1 cellular context compared by ENCODE assay signal in genomic region chr6:53348436-53349208, GRCh38.
A peak's percentile ranks its signal among the peaks of the same experiment; 100 is the strongest.
TF ChIP-seq lines count a peak whose summit lies in the region.

Gene ELOVL5, minus strand, starts transcription at chr6:53348950. Its CDS starts 53,251 bp downstream, at chr6:53295699.

TF ChIP-seq in HEK293, 187 proteins besides CTCF, POLR2A, EP300 and RAD21 (continued from another document and continues in another):
- TF ChIP-seq PRDM10 (tag by site-specific recombination; IDR thresholded peaks at IDR 0.05) (peak; percentile 65), ZNF488 (tag by site-specific recombination; IDR thresholded peaks at IDR 0.05) (no peak), ZBTB7A (tag by site-specific recombination; IDR thresholded peaks at IDR 0.05; ENCODE audit: low read depth) (no peak), AEBP2 (tag by site-specific recombination; IDR thresholded peaks at IDR 0.05; ENCODE audit: borderline replicate concordance) (no peak), KLF8 (tag by site-specific recombination; IDR thresholded peaks at IDR 0.05) (no peak), ZNF248 (tag by site-specific recombination; IDR thresholded peaks at IDR 0.05) (no peak), ZNF175 (tag by site-specific recombination; IDR thresholded peaks at IDR 0.05) (no peak), ZNF626 (tag by site-specific recombination; IDR thresholded peaks at IDR 0.05) (no peak), SP7 (tag by site-specific recombination; IDR thresholded peaks at IDR 0.05) (peak; percentile 77), GLI4 (tag by site-specific recombination; IDR thresholded peaks at IDR 0.05) (no peak; the same call in 1 of the 2 replicates), KLF16 (tag by site-specific recombination; IDR thresholded peaks at IDR 0.05) (peak; percentile 36; the same call in 1 of the 2 replicates), ZNF138 (tag by site-specific recombination; IDR thresholded peaks at IDR 0.05; ENCODE audit: borderline replicate concordance) (no peak), ZNF174 (tag by site-specific recombination; IDR thresholded peaks at IDR 0.05) (no peak), ZNF292 (tag by site-specific recombination; IDR thresholded peaks at IDR 0.05; ENCODE audit: borderline replicate concordance, low read depth) (no peak), SALL2 (tag by site-specific recombination; IDR thresholded peaks at IDR 0.05; ENCODE audit: borderline replicate concordance) (no peak), KLF1 (tag by site-specific recombination; IDR thresholded peaks at IDR 0.05) (no peak), REPIN1 (tag by site-specific recombination; IDR thresholded peaks at IDR 0.05; ENCODE audit: low read depth) (no peak), ZXDB (tag by site-specific recombination; IDR thresholded peaks at IDR 0.05) (peak; percentile 75), TSHZ1 (tag by site-specific recombination; IDR thresholded peaks at IDR 0.05; ENCODE audit: borderline replicate concordance) (no peak), ZNF791 (tag by site-specific recombination; IDR thresholded peaks at IDR 0.05) (no peak), ZNF549 (tag by site-specific recombination; IDR thresholded peaks at IDR 0.05) (no peak), OVOL3 (tag by site-specific recombination; IDR thresholded peaks at IDR 0.05) (no peak), ZNF140 (tag by site-specific recombination; IDR thresholded peaks at IDR 0.05) (no peak), ZNF776 (tag by site-specific recombination; IDR thresholded peaks at IDR 0.05; ENCODE audit: borderline replicate concordance) (no peak), ZNF19 (tag by site-specific recombination; IDR thresholded peaks at IDR 0.05; ENCODE audit: low read depth) (no peak), ZNF701 (tag by site-specific recombination; IDR thresholded peaks at IDR 0.05) (no peak), ZNF585B (tag by site-specific recombination; IDR thresholded peaks at IDR 0.05) (no peak), ZNF747 (tag by site-specific recombination; IDR thresholded peaks at IDR 0.05) (no peak)
- TF ChIP-seq, protein P1, sequence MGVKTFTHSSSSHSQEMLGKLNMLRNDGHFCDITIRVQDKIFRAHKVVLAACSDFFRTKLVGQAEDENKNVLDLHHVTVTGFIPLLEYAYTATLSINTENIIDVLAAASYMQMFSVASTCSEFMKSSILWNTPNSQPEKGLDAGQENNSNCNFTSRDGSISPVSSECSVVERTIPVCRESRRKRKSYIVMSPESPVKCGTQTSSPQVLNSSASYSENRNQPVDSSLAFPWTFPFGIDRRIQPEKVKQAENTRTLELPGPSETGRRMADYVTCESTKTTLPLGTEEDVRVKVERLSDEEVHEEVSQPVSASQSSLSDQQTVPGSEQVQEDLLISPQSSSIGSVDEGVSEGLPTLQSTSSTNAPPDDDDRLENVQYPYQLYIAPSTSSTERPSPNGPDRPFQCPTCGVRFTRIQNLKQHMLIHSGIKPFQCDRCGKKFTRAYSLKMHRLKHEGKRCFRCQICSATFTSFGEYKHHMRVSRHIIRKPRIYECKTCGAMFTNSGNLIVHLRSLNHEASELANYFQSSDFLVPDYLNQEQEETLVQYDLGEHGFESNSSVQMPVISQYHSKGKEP (tag by site-specific recombination; IDR thresholded peaks at IDR 0.05) = no peak
- TF ChIP-seq, protein P2, sequence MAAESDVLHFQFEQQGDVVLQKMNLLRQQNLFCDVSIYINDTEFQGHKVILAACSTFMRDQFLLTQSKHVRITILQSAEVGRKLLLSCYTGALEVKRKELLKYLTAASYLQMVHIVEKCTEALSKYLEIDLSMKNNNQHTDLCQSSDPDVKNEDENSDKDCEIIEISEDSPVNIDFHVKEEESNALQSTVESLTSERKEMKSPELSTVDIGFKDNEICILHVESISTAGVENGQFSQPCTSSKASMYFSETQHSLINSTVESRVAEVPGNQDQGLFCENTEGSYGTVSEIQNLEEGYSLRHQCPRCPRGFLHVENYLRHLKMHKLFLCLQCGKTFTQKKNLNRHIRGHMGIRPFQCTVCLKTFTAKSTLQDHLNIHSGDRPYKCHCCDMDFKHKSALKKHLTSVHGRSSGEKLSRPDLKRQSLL (tag by site-specific recombination; IDR thresholded peaks at IDR 0.05) = no peak
- TF ChIP-seq, protein P3, sequence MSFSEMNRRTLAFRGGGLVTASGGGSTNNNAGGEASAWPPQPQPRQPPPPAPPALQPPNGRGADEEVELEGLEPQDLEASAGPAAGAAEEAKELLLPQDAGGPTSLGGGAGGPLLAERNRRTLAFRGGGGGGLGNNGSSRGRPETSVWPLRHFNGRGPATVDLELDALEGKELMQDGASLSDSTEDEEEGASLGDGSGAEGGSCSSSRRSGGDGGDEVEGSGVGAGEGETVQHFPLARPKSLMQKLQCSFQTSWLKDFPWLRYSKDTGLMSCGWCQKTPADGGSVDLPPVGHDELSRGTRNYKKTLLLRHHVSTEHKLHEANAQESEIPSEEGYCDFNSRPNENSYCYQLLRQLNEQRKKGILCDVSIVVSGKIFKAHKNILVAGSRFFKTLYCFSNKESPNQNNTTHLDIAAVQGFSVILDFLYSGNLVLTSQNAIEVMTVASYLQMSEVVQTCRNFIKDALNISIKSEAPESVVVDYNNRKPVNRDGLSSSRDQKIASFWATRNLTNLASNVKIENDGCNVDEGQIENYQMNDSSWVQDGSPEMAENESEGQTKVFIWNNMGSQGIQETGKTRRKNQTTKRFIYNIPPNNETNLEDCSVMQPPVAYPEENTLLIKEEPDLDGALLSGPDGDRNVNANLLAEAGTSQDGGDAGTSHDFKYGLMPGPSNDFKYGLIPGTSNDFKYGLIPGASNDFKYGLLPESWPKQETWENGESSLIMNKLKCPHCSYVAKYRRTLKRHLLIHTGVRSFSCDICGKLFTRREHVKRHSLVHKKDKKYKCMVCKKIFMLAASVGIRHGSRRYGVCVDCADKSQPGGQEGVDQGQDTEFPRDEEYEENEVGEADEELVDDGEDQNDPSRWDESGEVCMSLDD (tag by site-specific recombination; IDR thresholded peaks at IDR 0.05) = no peak
- TF ChIP-seq, protein P4, sequence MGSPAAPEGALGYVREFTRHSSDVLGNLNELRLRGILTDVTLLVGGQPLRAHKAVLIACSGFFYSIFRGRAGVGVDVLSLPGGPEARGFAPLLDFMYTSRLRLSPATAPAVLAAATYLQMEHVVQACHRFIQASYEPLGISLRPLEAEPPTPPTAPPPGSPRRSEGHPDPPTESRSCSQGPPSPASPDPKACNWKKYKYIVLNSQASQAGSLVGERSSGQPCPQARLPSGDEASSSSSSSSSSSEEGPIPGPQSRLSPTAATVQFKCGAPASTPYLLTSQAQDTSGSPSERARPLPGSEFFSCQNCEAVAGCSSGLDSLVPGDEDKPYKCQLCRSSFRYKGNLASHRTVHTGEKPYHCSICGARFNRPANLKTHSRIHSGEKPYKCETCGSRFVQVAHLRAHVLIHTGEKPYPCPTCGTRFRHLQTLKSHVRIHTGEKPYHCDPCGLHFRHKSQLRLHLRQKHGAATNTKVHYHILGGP (tag by site-specific recombination; IDR thresholded peaks at IDR 0.05) = no peak
- TF ChIP-seq, protein P5, sequence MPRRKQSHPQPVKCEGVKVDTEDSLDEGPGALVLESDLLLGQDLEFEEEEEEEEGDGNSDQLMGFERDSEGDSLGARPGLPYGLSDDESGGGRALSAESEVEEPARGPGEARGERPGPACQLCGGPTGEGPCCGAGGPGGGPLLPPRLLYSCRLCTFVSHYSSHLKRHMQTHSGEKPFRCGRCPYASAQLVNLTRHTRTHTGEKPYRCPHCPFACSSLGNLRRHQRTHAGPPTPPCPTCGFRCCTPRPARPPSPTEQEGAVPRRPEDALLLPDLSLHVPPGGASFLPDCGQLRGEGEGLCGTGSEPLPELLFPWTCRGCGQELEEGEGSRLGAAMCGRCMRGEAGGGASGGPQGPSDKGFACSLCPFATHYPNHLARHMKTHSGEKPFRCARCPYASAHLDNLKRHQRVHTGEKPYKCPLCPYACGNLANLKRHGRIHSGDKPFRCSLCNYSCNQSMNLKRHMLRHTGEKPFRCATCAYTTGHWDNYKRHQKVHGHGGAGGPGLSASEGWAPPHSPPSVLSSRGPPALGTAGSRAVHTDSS (tag by site-specific recombination; IDR thresholded peaks at IDR 0.05) = peak; percentile 34; the same call in 1 of the 2 replicates
- TF ChIP-seq, protein P6, sequence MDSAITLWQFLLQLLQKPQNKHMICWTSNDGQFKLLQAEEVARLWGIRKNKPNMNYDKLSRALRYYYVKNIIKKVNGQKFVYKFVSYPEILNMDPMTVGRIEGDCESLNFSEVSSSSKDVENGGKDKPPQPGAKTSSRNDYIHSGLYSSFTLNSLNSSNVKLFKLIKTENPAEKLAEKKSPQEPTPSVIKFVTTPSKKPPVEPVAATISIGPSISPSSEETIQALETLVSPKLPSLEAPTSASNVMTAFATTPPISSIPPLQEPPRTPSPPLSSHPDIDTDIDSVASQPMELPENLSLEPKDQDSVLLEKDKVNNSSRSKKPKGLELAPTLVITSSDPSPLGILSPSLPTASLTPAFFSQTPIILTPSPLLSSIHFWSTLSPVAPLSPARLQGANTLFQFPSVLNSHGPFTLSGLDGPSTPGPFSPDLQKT (IDR thresholded peaks at IDR 0.05; ENCODE audit: borderline replicate concordance, low read depth, low read length) = no peak
- TF ChIP-seq, protein P7, sequence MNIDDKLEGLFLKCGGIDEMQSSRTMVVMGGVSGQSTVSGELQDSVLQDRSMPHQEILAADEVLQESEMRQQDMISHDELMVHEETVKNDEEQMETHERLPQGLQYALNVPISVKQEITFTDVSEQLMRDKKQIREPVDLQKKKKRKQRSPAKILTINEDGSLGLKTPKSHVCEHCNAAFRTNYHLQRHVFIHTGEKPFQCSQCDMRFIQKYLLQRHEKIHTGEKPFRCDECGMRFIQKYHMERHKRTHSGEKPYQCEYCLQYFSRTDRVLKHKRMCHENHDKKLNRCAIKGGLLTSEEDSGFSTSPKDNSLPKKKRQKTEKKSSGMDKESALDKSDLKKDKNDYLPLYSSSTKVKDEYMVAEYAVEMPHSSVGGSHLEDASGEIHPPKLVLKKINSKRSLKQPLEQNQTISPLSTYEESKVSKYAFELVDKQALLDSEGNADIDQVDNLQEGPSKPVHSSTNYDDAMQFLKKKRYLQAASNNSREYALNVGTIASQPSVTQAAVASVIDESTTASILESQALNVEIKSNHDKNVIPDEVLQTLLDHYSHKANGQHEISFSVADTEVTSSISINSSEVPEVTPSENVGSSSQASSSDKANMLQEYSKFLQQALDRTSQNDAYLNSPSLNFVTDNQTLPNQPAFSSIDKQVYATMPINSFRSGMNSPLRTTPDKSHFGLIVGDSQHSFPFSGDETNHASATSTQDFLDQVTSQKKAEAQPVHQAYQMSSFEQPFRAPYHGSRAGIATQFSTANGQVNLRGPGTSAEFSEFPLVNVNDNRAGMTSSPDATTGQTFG (tag by site-specific recombination; IDR thresholded peaks at IDR 0.05; ENCODE audit: borderline replicate concordance) = no peak
